ENCODE assay signal across 14 cellular contexts in the genomic region with DNA sequence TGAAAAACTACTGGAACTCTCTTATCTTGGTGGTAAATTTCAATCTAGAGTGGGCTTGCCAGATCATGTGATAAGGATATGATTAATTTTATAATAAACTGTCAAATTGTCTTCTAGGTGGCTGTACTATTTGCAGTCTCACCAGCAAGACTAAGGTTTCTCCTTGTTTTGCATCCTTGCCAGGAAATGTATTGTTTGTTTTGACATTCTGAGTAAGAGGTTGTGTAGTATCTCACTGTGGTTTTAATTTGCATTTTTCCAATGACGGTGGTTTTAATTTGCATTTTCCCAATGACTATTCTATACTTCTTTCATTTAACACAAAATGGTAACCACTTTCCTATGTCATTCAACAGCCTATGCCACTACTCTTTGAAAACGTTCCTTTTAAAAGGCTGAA. TPM values are rescaled to one million over a fixed set of nuclear protein-coding genes. Genes with fewer than 3 reads are reported as not detected.
A peak's percentile ranks its signal among the peaks of the same experiment; 100 is the strongest.
DNase-seq lines count a peak whose midpoint lies in the region.
"Had no signal": no experiment of that assay in that cellular context is flagged by ENCODE, and none has a peak within 500 bp of the region (broad histone marks: within the 10 kb centered on the region; RNA-seq: fewer than 3 reads in every experiment).

No MANE protein-coding gene starts in this region.

- no peak overlapping the region for H2AK5ac ChIP-seq in mesenchymal stem cell (ENCODE audit: low read length, severe bottlenecking)

- H3K27ac ChIP-seq in mesenchymal stem cell (ENCODE audit: low read length, poor library complexity, severe bottlenecking): no peak overlapping the region
- H3K27ac ChIP-seq: tibial nerve had no signal

- H2AFZ ChIP-seq in mesenchymal stem cell (ENCODE audit: low read depth, low read length): no peak overlapping the region

- CTCF ChIA-PET in activated CD4-positive, alpha-beta memory T cell treated with anti-CD3 and anti-CD28 coated beads for 36 hours (lab: Charles Lee): no interaction called here
- CTCF ChIA-PET in activated CD4-positive, alpha-beta memory T cell treated with anti-CD3 and anti-CD28 coated beads, Interleukin-2, amount 10 ng/mL, durations not matched to agents 7 days and 5 days (lab: Charles Lee): interaction anchor here (3.0 kb wide), 1 partner anchor 53 kb away, joined by 15 read pairs; a partner anchor contains a TSS

- H3K14ac ChIP-seq in mesenchymal stem cell (ENCODE audit: low read length in 2 of 2): no peak overlapping the region

- H3K4me1 ChIP-seq in mesenchymal stem cell (ENCODE audit: control insufficient read depth, insufficient read depth, low read depth, low read length): no peaks in the 10 kb centered on the region

- POLR2A ChIA-PET in activated CD4-positive, alpha-beta memory T cell treated with anti-CD3 and anti-CD28 coated beads for 36 hours (lab: Charles Lee): interaction anchor here (5.3 kb wide), 1 partner anchor 54 kb away, joined by 72 read pairs; a partner anchor contains a TSS
- POLR2A ChIA-PET in activated CD4-positive, alpha-beta memory T cell treated with anti-CD3 and anti-CD28 coated beads, Interleukin-2, amount 10 ng/mL, durations not matched to agents 7 days and 5 days (lab: Charles Lee): interaction anchor here (0.7 to 3.4 kb wide), 3 partner anchors 9 to 250 kb away, joined by 3 to 13 read pairs (median 4); no protein-coding TSS in a partner anchor

- H4K8ac ChIP-seq in mesenchymal stem cell (ENCODE audit: low read length): no peak overlapping the region

- no peak overlapping the region for H3K9ac ChIP-seq in mesenchymal stem cell (ENCODE audit: low read length)

- no peaks in the 10 kb centered on the region for H3K27me3 ChIP-seq in mesenchymal stem cell (ENCODE audit: control insufficient read depth in 1 of 2, insufficient read depth in 1 of 2, low read length in 2 of 2)
- H3K27me3 ChIP-seq: tibial nerve had no signal

- no peak overlapping the region for H4K91ac ChIP-seq in mesenchymal stem cell (ENCODE audit: low read length)

- no peaks in the 10 kb centered on the region for H3K9me3 Mint-ChIP-seq in activated CD4-positive, alpha-beta memory T cell treated with anti-CD3 and anti-CD28 coated beads for 36 hours
- H3K9me3 Mint-ChIP-seq in activated CD4-positive, alpha-beta memory T cell treated with anti-CD3 and anti-CD28 coated beads, Interleukin-2, amount 10 ng/mL, durations not matched to agents 7 days and 5 days: no peaks in the 10 kb centered on the region

- H3K36me3 Mint-ChIP-seq in activated CD4-positive, alpha-beta memory T cell treated with anti-CD3 and anti-CD28 coated beads for 36 hours: peaks cover 11% of the 10 kb centered on the region
- H3K36me3 Mint-ChIP-seq in activated CD4-positive, alpha-beta memory T cell treated with anti-CD3 and anti-CD28 coated beads, Interleukin-2, amount 10 ng/mL, durations not matched to agents 7 days and 5 days (ENCODE audit: low read depth): peaks cover 24% of the 10 kb centered on the region

- H2BK12ac ChIP-seq in mesenchymal stem cell (ENCODE audit: low read length in 2 of 2): no peak overlapping the region

- peak overlapping the region; percentile 26 for H3K4me3 Mint-ChIP-seq in activated CD4-positive, alpha-beta memory T cell treated with anti-CD3 and anti-CD28 coated beads for 36 hours
- no peak overlapping the region for H3K4me3 Mint-ChIP-seq in activated CD4-positive, alpha-beta memory T cell treated with anti-CD3 and anti-CD28 coated beads, Interleukin-2, amount 10 ng/mL, durations not matched to agents 7 days and 5 days

- intact Hi-C loops in activated CD4-positive, alpha-beta memory T cell treated with anti-CD3 and anti-CD28 coated beads for 36 hours (cut with micrococcal nuclease): loop anchor here (1.0 to 10.0 kb wide), 5 partner anchors 8 to 1210 kb away; a partner anchor contains a TSS

- no peak overlapping the region for H3K4me3 ChIP-seq in mesenchymal stem cell (ENCODE audit: insufficient read depth in 1 of 2, low read depth in 1 of 2, low read length in 2 of 2)
- H3K4me3 ChIP-seq: tibial nerve had no signal

- H3K27ac Mint-ChIP-seq in activated CD4-positive, alpha-beta memory T cell treated with anti-CD3 and anti-CD28 coated beads for 36 hours: peak overlapping the region; percentile 62
- H3K27ac Mint-ChIP-seq in activated CD4-positive, alpha-beta memory T cell treated with anti-CD3 and anti-CD28 coated beads, Interleukin-2, amount 10 ng/mL, durations not matched to agents 7 days and 5 days: no peak overlapping the region

- no peak overlapping the region for H3K4ac ChIP-seq in mesenchymal stem cell (ENCODE audit: low read depth in 1 of 2, low read length in 2 of 2)

- WGBS in mesenchymal stem cell: 50% methylated on average over 1 of the region's 2 CpGs

- no peaks in the 10 kb centered on the region for H3K27me3 Mint-ChIP-seq in activated CD4-positive, alpha-beta memory T cell treated with anti-CD3 and anti-CD28 coated beads for 36 hours
- no peaks in the 10 kb centered on the region for H3K27me3 Mint-ChIP-seq in activated CD4-positive, alpha-beta memory T cell treated with anti-CD3 and anti-CD28 coated beads, Interleukin-2, amount 10 ng/mL, durations not matched to agents 7 days and 5 days

- H3K18ac ChIP-seq in mesenchymal stem cell (ENCODE audit: low read depth in 1 of 2, low read length in 2 of 2): no peak overlapping the region

- no peak overlapping the region for H3K4me2 ChIP-seq in mesenchymal stem cell (ENCODE audit: low read length, poor library complexity, severe bottlenecking)

- H2BK120ac ChIP-seq in mesenchymal stem cell (ENCODE audit: low read depth, low read length): no peak overlapping the region

- H3K79me1 ChIP-seq in mesenchymal stem cell (replicated peaks; ENCODE audit: low read length, poor library complexity, severe bottlenecking): peaks cover 2% of the 10 kb centered on the region

- H3K9me3 ChIP-seq in mesenchymal stem cell (ENCODE audit: control insufficient read depth, low read length): no peaks in the 10 kb centered on the region
- H3K9me3 ChIP-seq: tibial nerve had no signal

- peaks cover 0 to 11% of the 10 kb centered on the region in 2 experiments for H3K36me3 ChIP-seq in mesenchymal stem cell (ENCODE audit: control insufficient read depth in 1 of 2, insufficient read depth in 2 of 2, low read depth in 1 of 2, low read length in 2 of 2)
- H3K36me3 ChIP-seq: tibial nerve had no signal

- no peak for DNase-seq in activated CD4-positive, alpha-beta memory T cell treated with anti-CD3 and anti-CD28 coated beads for 36 hours
- no peak for DNase-seq in activated CD4-positive, alpha-beta memory T cell treated with anti-CD3 and anti-CD28 coated beads, Interleukin-2, amount 10 ng/mL, durations not matched to agents 7 days and 5 days
- DNase-seq in M059J (ENCODE audit: low read depth) (peak; percentile 79), astrocyte of the hippocampus (ENCODE audit: low read depth, low spot score) (peak; percentile 85), mesenchymal stem cell (peak; percentile 40), HK-2 (ENCODE audit: unreplicated experiment) (no peak), Ammon's horn (ENCODE audit: low spot score) (no peak), NCI-H1105 (lab: John Stamatoyannopoulos, UW) (no peak)
- DNase-seq: activated effector memory CD4-positive, alpha-beta T cell treated with Interleukin-2 at 50 U/mL for 16 hours; CD4-positive, CD25-positive, alpha-beta regulatory T cell; NCI-H187 treated with DMSO at 0.1 percent for 48 hours; NCI-H510A; stimulated activated naive CD4-positive, alpha-beta T cell had no signal

- H3K4me1 Mint-ChIP-seq in activated CD4-positive, alpha-beta memory T cell treated with anti-CD3 and anti-CD28 coated beads for 36 hours (ENCODE audit: low read depth): peaks cover 45% of the 10 kb centered on the region
- peaks cover 37% of the 10 kb centered on the region for H3K4me1 Mint-ChIP-seq in activated CD4-positive, alpha-beta memory T cell treated with anti-CD3 and anti-CD28 coated beads, Interleukin-2, amount 10 ng/mL, durations not matched to agents 7 days and 5 days

- H2BK15ac ChIP-seq in mesenchymal stem cell (ENCODE audit: low read depth, poor library complexity, severe bottlenecking): no peak overlapping the region

- H3K23ac ChIP-seq in mesenchymal stem cell (ENCODE audit: low read length in 2 of 2): no peak overlapping the region

- no peak overlapping the region for H2BK5ac ChIP-seq in mesenchymal stem cell (ENCODE audit: low read depth, low read length, poor library complexity, severe bottlenecking)

RNA-seq across cellular contexts. Expression of a gene that starts 2.0 kb away (rescaled TPM):
- total RNA-seq in activated CD4-positive, alpha-beta memory T cell treated with anti-CD3 and anti-CD28 coated beads for 36 hours: 1 to 10 TPM; 5.6 to 6.3 TPM
- total RNA-seq in activated CD4-positive, alpha-beta memory T cell treated with anti-CD3 and anti-CD28 coated beads, Interleukin-2, amount 10 ng/mL, durations not matched to agents 7 days and 5 days: 1 to 10 TPM; 5.5 TPM
- total RNA-seq in M059J (2014; rRNA removed; shearing (Covaris generic)): 0.94 and 3.1 TPM in 2 replicates
- 8.7 TPM for polyA plus RNA-seq in mesenchymal stem cell (2013, experiment 1 of 2)
- 9.3 TPM for polyA plus RNA-seq in mesenchymal stem cell (2013, experiment 2 of 2)

RNA-seq across cellular contexts. Expression of a gene that starts 2.2 kb away (rescaled TPM):
- total RNA-seq in activated CD4-positive, alpha-beta memory T cell treated with anti-CD3 and anti-CD28 coated beads for 36 hours: 10 to 100 TPM; 13.9 to 15.9 TPM
- 10 to 100 TPM; 14.8 to 16.0 TPM for total RNA-seq in activated CD4-positive, alpha-beta memory T cell treated with anti-CD3 and anti-CD28 coated beads, Interleukin-2, amount 10 ng/mL, durations not matched to agents 7 days and 5 days
- 4.9 and 8.0 TPM in 2 replicates for total RNA-seq in M059J (2014; rRNA removed; shearing (Covaris generic))
- 7.4 TPM for polyA plus RNA-seq in mesenchymal stem cell (2013, experiment 1 of 2)
- polyA plus RNA-seq in mesenchymal stem cell (2013, experiment 2 of 2): 7.1 TPM

RNA-seq across cellular contexts. Expression of a gene that starts 53.9 kb away (rescaled TPM):
- total RNA-seq in activated CD4-positive, alpha-beta memory T cell treated with anti-CD3 and anti-CD28 coated beads for 36 hours: 10 to 100 TPM; 89.2 to 99.4 TPM
- 100 to 1,000 TPM; 135 to 144 TPM for total RNA-seq in activated CD4-positive, alpha-beta memory T cell treated with anti-CD3 and anti-CD28 coated beads, Interleukin-2, amount 10 ng/mL, durations not matched to agents 7 days and 5 days
- 48.3 and 55.6 TPM in 2 replicates for total RNA-seq in M059J (2014; rRNA removed; shearing (Covaris generic))
- polyA plus RNA-seq in mesenchymal stem cell (2013, experiment 1 of 2): 35.2 TPM
- polyA plus RNA-seq in mesenchymal stem cell (2013, experiment 2 of 2): 34.4 TPM

Comparison
In these comparisons a context has a peak if more than half of its experiments do, and no peak if none do; other contexts are left out.
1. DNase-seq: peak in M059J (single experiment), astrocyte of the hippocampus (single experiment) and mesenchymal stem cell (single experiment); none in activated CD4-positive, alpha-beta memory T cell treated with anti-CD3 and anti-CD28 coated beads for 36 hours (single experiment), activated CD4-positive, alpha-beta memory T cell treated with anti-CD3 and anti-CD28 coated beads, Interleukin-2, amount 10 ng/mL, durations not matched to agents 7 days and 5 days (single experiment), HK-2 (single experiment), Ammon's horn (single experiment) and NCI-H1105 (single experiment).